Comparison of ENCODE assay signal across 21 cellular contexts in genomic region chr1:109361649-109362048, GRCh38. TPM values are rescaled to one million over a fixed set of nuclear protein-coding genes. Genes with fewer than 3 reads are reported as not detected.
DNase-seq lines count a peak whose midpoint lies in the region; ATAC-seq, FAIRE-seq and TF ChIP-seq lines count a peak whose summit lies in the region.
"Had no signal": no experiment of that assay in that cellular context is flagged by ENCODE, and none has a peak within 500 bp of the region (broad histone marks: within the 10 kb centered on the region; RNA-seq: fewer than 3 reads in every experiment).

No MANE protein-coding gene starts in this region.

- no peak for TF ChIP-seq POLR2A in A549 (IDR thresholded peaks at IDR 0.05; ENCODE audit: low read length)

- H3K9me3 ChIP-seq in A549, result no peaks in the 10 kb centered on the region
- H3K9me3 ChIP-seq: uterus had no signal

- no peak for TF ChIP-seq EP300 in A549 (IDR thresholded peaks at IDR 0.05)

- TF ChIP-seq RAD21 in A549 (conservative IDR thresholded peaks at IDR 0.05 in 1 of 2, IDR thresholded peaks at IDR 0.05 in 1 of 2), result no peak

- TF ChIP-seq CTCF in A549 (IDR thresholded peaks at IDR 0.05) (no peak), astrocyte of the spinal cord (IDR thresholded peaks at IDR 0.05; ENCODE audit: low read depth, low read length) (no peak)

- peaks cover 9% of the 10 kb centered on the region; the same call in 1 of the 3 replicates for H3K4me1 ChIP-seq in A549

- H3K4me2 ChIP-seq in A549, result 0 out of 3 replicates have a peak overlapping the region, but pooled peaks have one; percentile 14

- 40% methylated on average over 1 of the region's 1 CpG for WGBS in A549 (ENCODE audit: missing lambda C conversion rate)

- no peak for ATAC-seq in A549
- ATAC-seq: Panc1; stimulated activated naive B cell treated with anti-CD40 and anti-IgM and Interleukin-4, amounts not matched to agents 10 μg/mL and 1 μg/mL and 100 μg/mL, for 72 hours had no signal

- CTCF ChIA-PET in A549 (lab: Yijun Ruan, JAX), result interaction anchor here (1.4 to 1.7 kb wide), 2 partner anchors 98 to 171 kb away, joined by 3 to 7 read pairs; no protein-coding TSS in a partner anchor

- in situ Hi-C loops in astrocyte of the spinal cord (cut with HindIII; ENCODE audit: low sequenced_read_pairs), result no loop called here

- POLR2A ChIA-PET in A549 (lab: Yijun Ruan, JAX), result no interaction called here

- H3K4me3 ChIP-seq in A549 (no peak overlapping the region), astrocyte of the spinal cord (ENCODE audit: low read depth, low read length) (no peak overlapping the region)
- H3K4me3 ChIP-seq: uterus had no signal

- no peak for FAIRE-seq in A549 (lab: Jason Lieb, UNC)
- FAIRE-seq: endometrium, G401.6, GM12892 had no signal

- H3K27ac ChIP-seq in A549, result no peak overlapping the region
- H3K27ac ChIP-seq: uterus had no signal

- DNase-seq in A549 (ENCODE audit: low read depth in 1 of 2, low spot score in 1 of 2), result no peak
- DNase-seq in GM04503 (ENCODE audit: low read depth), result peak; percentile 31
- peak; percentile 60 for DNase-seq in astrocyte of the spinal cord (ENCODE audit: low read depth, low spot score)
- DNase-seq in midbrain (lab: John Stamatoyannopoulos, UW), result peak; percentile 20
- no peak for DNase-seq in NCI-H2227 (lab: John Stamatoyannopoulos, UW; ENCODE audit: unreplicated experiment)
- no peak for DNase-seq in COLO668 (lab: John Stamatoyannopoulos, UW; ENCODE audit: unreplicated experiment)
- no peak for DNase-seq in NCI-H1048 (lab: John Stamatoyannopoulos, UW)
- no peak for DNase-seq in MV-4-11 (lab: John Stamatoyannopoulos, UW)
- DNase-seq: amniotic stem cell; COR-L47; foreskin melanocyte; kidney glomerular epithelial cell; NCI-H748 treated with DMSO at 0.1 percent for 48 hours; stimulated activated CD4-positive, alpha-beta T cell treated with anti-CD3 and anti-CD28 coated beads, Interleukin-15, amount 100 ng/mL, for 24 hours; stimulated activated naive B cell treated with anti-CD40 and anti-IgM and Interleukin-4, amounts not matched to agents 10 μg/mL and 1 μg/mL and 100 μg/mL, for 72 hours; T1000; uterus had no signal

TF ChIP-seq in A549, 52 proteins besides CTCF, POLR2A, EP300 and RAD21:
- TF ChIP-seq HOXA7 (CRISPR knock-in tag; IDR thresholded peaks at IDR 0.05), result no peak
- TF ChIP-seq TFCP2L1 (CRISPR knock-in tag; IDR thresholded peaks at IDR 0.05), result no peak
- no peak for TF ChIP-seq NFE2L2 (conservative IDR thresholded peaks at IDR 0.05; ENCODE audit: low read length)
- TF ChIP-seq NR3C1 (IDR thresholded peaks at IDR 0.05), result no peak
- no peak for TF ChIP-seq ZNF302 (CRISPR knock-in tag; IDR thresholded peaks at IDR 0.05)
- TF ChIP-seq EHF (CRISPR knock-in tag; IDR thresholded peaks at IDR 0.05), result no peak
- TF ChIP-seq POLR2AphosphoS2 (conservative IDR thresholded peaks at IDR 0.05; ENCODE audit: low read length), result no peak
- TF ChIP-seq PBX3 (IDR thresholded peaks at IDR 0.05), result no peak
- TF ChIP-seq REST (IDR thresholded peaks at IDR 0.05), result no peak
- TF ChIP-seq SMC3 (IDR thresholded peaks at IDR 0.05), result no peak
- TF ChIP-seq EHMT2 (IDR thresholded peaks at IDR 0.05; ENCODE audit: low read depth), result no peak
- TF ChIP-seq USF2 (IDR thresholded peaks at IDR 0.05), result no peak

RNA-seq across cellular contexts. Expression of gene SORT1, which starts 36.1 kb away (rescaled TPM):
- polyA plus RNA-seq in A549 (2011; rRNA removed) (13.8 and 14.7 TPM in 2 replicates), A549 (2017; fragmentation: RNase III; extraction: RNeasy Plus Mini Kit Qiagen cat#74134 plus additional on column Dnase treatment) (5.0 to 6.7 TPM (median 6.0 TPM) in 3 replicates)
- 1.5 and 2.0 TPM in 2 replicates for polyA plus RNA-seq in A549 (2012; cell fraction: cytosol; rRNA removed)
- 2.3 and 3.7 TPM in 2 replicates for polyA plus RNA-seq in A549 (2012; cell fraction: nucleus; rRNA removed)
- polyA minus RNA-seq in A549 (2011; rRNA and poly(A)+ RNA removed), result 50.6 and 53.3 TPM in 2 replicates

RNA-seq across cellular contexts. Expression of gene MYBPHL, which starts 54.8 kb away (rescaled TPM):
- polyA plus RNA-seq in A549 (2011; rRNA removed) (not detected in 2 replicates), A549 (2017; fragmentation: RNase III; extraction: RNeasy Plus Mini Kit Qiagen cat#74134 plus additional on column Dnase treatment) (not detected in 3 replicates)
- 0.06 TPM in 1 of 2 replicates, not detected in the other for polyA plus RNA-seq in A549 (2012; cell fraction: cytosol; rRNA removed)
- polyA plus RNA-seq in A549 (2012; cell fraction: nucleus; rRNA removed), result 0.04 TPM in 1 of 2 replicates, not detected in the other
- polyA minus RNA-seq in A549 (2011; rRNA and poly(A)+ RNA removed), result not detected in 2 replicates

Comparison
In these comparisons a context has a peak if more than half of its experiments do, and no peak if none do; other contexts are left out.
1. DNase-seq: peak in GM04503 (single experiment), astrocyte of the spinal cord (single experiment) and midbrain (single experiment); none in A549 (0 of 2), NCI-H2227 (single experiment), COLO668 (single experiment), NCI-H1048 (single experiment) and MV-4-11 (single experiment).